In genomic region chr4:113996599-113997177, GRCh38 we compare ENCODE assay signal across 18 cellular contexts. TPM values are rescaled to one million over a fixed set of nuclear protein-coding genes. Genes with fewer than 3 reads are reported as not detected.
DNase-seq lines count a peak whose midpoint lies in the region; ATAC-seq lines count a peak whose summit lies in the region.
"Had no signal": no experiment of that assay in that cellular context is flagged by ENCODE, and none has a peak within 500 bp of the region (broad histone marks: within the 10 kb centered on the region; RNA-seq: fewer than 3 reads in every experiment).

No MANE protein-coding gene starts in this region.

- H3K9me3 Mint-ChIP-seq in activated T-helper 17 cell treated with anti-CD3 and anti-CD28 coated beads, Interleukin-2, amount 50 U/mL, for 72 hours, result no peaks in the 10 kb centered on the region

- peak; percentile 76 for ATAC-seq in activated T-helper 17 cell treated with anti-CD3 and anti-CD28 coated beads, Interleukin-2, amount 50 U/mL, for 72 hours (replicated peaks)
- no peak for ATAC-seq in HG02798 (IDR thresholded peaks at IDR 0.05; ENCODE audit: poor library complexity, unreplicated experiment)
- ATAC-seq: body of pancreas, left ventricle myocardium superior, Panc1 had no signal

- H3K27ac Mint-ChIP-seq in activated T-helper 17 cell treated with anti-CD3 and anti-CD28 coated beads, Interleukin-2, amount 50 U/mL, for 72 hours, result no peak overlapping the region

- no peaks in the 10 kb centered on the region for H3K36me3 Mint-ChIP-seq in activated T-helper 17 cell treated with anti-CD3 and anti-CD28 coated beads, Interleukin-2, amount 50 U/mL, for 72 hours (ENCODE audit: low read depth)

- DNase-seq in EL (peak; percentile 47), LoVo (ENCODE audit: low spot score) (peak; percentile 36), kidney tubule cell (ENCODE audit: low spot score) (peak; percentile 91), NCI-H2029 (lab: John Stamatoyannopoulos, UW) (no peak), SIG-M5 treated with dmso at 0.1 percent for 504 hours (lab: John Stamatoyannopoulos, UW; ENCODE audit: unreplicated experiment) (no peak), AG08396 (ENCODE audit: low spot score) (no peak)
- DNase-seq: activated CD4-positive, CD25-positive, alpha-beta regulatory T cell treated with anti-CD3 and anti-CD28 coated beads, Interleukin-2, amount 50 U/mL, for 72 hours; activated naive CD4-positive, alpha-beta T cell; body of pancreas; dermis blood vessel endothelial cell; hippocampal formation; left ventricle myocardium superior; NCI-H187 treated with DMSO at 0.1 percent for 48 hours; NCI-H526 had no signal

- H3K4me3 Mint-ChIP-seq in activated T-helper 17 cell treated with anti-CD3 and anti-CD28 coated beads, Interleukin-2, amount 50 U/mL, for 72 hours, result no peak overlapping the region

- H3K4me1 Mint-ChIP-seq in activated T-helper 17 cell treated with anti-CD3 and anti-CD28 coated beads, Interleukin-2, amount 50 U/mL, for 72 hours, result peaks cover 4% of the 10 kb centered on the region

- no peaks in the 10 kb centered on the region for H3K27me3 Mint-ChIP-seq in activated T-helper 17 cell treated with anti-CD3 and anti-CD28 coated beads, Interleukin-2, amount 50 U/mL, for 72 hours

RNA-seq across cellular contexts. Expression of gene ARSJ, which starts 17.2 kb away (rescaled TPM):
- total RNA-seq in activated T-helper 17 cell treated with anti-CD3 and anti-CD28 coated beads, Interleukin-2, amount 50 U/mL, for 72 hours, result under 1 TPM in 1 of 2 donors, not detected in 1; 0.19 TPM
- total RNA-seq: T-helper 1 cell treated with Interleukin-12 subunit alpha and Interleukin-12 subunit beta and Interleukin-4 antibody, amounts not matched to agents 30 ng/mL and 1 ng/mL, for 36 hours had no signal

Comparison
In these comparisons a context has a peak if more than half of its experiments do, and no peak if none do; other contexts are left out.
1. DNase-seq: peak in EL (single experiment), LoVo (single experiment) and kidney tubule cell (single experiment); none in NCI-H2029 (single experiment), SIG-M5 treated with dmso at 0.1 percent for 504 hours (single experiment) and AG08396 (single experiment).